In the genomic region with DNA sequence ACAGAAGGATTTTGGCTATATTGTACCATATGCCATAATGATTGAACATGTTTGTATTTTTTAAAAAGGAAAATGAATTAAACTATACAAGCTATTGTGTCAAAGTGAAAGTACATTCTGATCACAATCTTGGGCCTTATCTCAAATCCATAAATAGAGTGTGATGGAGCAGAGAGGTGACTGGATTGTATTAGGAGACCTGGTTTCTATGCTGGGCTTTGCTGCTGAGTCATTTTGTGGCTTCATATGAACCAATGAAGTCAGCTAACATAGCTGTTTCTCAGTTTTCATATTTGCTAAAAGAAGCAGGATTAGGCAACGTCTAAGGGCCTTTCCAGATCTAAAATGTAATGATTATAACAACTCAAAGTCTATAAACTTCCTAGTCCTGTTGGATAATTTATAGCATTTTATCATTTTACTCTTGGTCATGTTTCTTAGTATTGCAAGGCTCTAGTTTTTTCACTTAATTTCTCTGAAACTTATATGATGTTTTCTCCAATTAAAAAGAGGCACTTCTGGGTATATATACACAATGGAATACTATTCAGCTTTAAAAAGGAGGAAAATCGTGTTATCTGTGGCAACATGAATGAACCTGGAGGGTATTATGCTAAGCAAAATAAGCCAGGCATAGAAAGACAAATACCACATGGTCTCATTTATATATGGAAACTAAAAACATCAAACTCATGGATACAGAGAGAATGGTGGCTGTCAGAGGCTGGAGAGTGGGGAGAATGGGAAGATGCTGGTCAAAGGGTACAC, we compare ENCODE assay signal across 8 cellular contexts.
A peak's percentile ranks its signal among the peaks of the same experiment; 100 is the strongest.
DNase-seq lines count a peak whose midpoint lies in the region; ATAC-seq and TF ChIP-seq lines count a peak whose summit lies in the region.

No MANE protein-coding gene starts in this region.

- no peaks in the 10 kb centered on the region for H3K4me1 ChIP-seq in fibroblast of lung (ENCODE audit: control insufficient read depth, extremely low read depth, insufficient read depth, low read length)
- H3K4me1 ChIP-seq in transverse colon, result peaks cover 0 to 22% (median 6%) of the 10 kb centered on the region in 4 donors

- TF ChIP-seq EP300 in transverse colon (IDR thresholded peaks at IDR 0.05; ENCODE audit: low read depth), result no peak

- H3K4me3 ChIP-seq in fibroblast of lung (replicated peaks in 1 of 4; ENCODE audit: control extremely low read depth in 1 of 4, insufficient read depth in 1 of 4, low read depth in 3 of 4, low read length in 4 of 4), result no peak overlapping the region
- no peak overlapping the region for H3K4me3 ChIP-seq in transverse colon

- no peaks in the 10 kb centered on the region for H3K79me2 ChIP-seq in fibroblast of lung (ENCODE audit: control insufficient read depth, insufficient read depth, low read length)

- no peaks in the 10 kb centered on the region for H4K20me1 ChIP-seq in fibroblast of lung (ENCODE audit: control insufficient read depth, extremely low read depth, insufficient read depth, low read length)

- H3K4me1 Mint-ChIP-seq in osteocyte (ENCODE audit: unreplicated experiment), result peaks cover 4% of the 10 kb centered on the region

- H3K36me3 ChIP-seq in fibroblast of lung (ENCODE audit: control insufficient read depth, insufficient read depth, low read length) (no peaks in the 10 kb centered on the region), transverse colon (no peaks in the 10 kb centered on the region)

- intact Hi-C loops in transverse colon (cut with DNase I; ENCODE audit: low total_unique reads), result no loop called here

- no peak for TF ChIP-seq CTCF in AG09319 (IDR thresholded peaks at IDR 0.05; ENCODE audit: low read depth, low read length)
- TF ChIP-seq CTCF in fibroblast of lung (conservative IDR thresholded peaks at IDR 0.05 in 1 of 2, IDR thresholded peaks at IDR 0.05 in 1 of 2; ENCODE audit: low read depth in 1 of 2, low read length in 2 of 2), result no peak
- no peak for TF ChIP-seq CTCF in transverse colon (IDR thresholded peaks at IDR 0.05)
- TF ChIP-seq CTCF in osteocyte (IDR thresholded peaks at IDR 0.05), result no peak

- no peak overlapping the region for H3K4me3 Mint-ChIP-seq in osteocyte (ENCODE audit: unreplicated experiment)

- H3K27ac ChIP-seq in fibroblast of lung (ENCODE audit: insufficient read depth, low read length) (no peak overlapping the region), transverse colon (peak overlapping the region in 3 of 4 donors; percentile 7 to 52 (median 32))

- 47 to 50% methylated on average over 2 of the region's 2 CpGs for WGBS in transverse colon (ENCODE audit: low coverage in 1 of 2), 2 donors

- no peaks in the 10 kb centered on the region for H3K27me3 ChIP-seq in fibroblast of lung (ENCODE audit: control insufficient read depth, insufficient read depth, low read length)
- H3K27me3 ChIP-seq in transverse colon, result no peaks in the 10 kb centered on the region

- no peaks in the 10 kb centered on the region for H3K9me3 Mint-ChIP-seq in osteocyte (ENCODE audit: unreplicated experiment)

- no peaks in the 10 kb centered on the region for H3K36me3 Mint-ChIP-seq in osteocyte (ENCODE audit: unreplicated experiment)

- ATAC-seq in GM21447 (IDR thresholded peaks at IDR 0.05; ENCODE audit: unreplicated experiment), result peak; percentile 75

- in situ Hi-C loops in transverse colon (cut with MboI; ENCODE audit: low pct_ligation_motif_present in 1 of 4, low pct_unique_long_range_greater_than_20kb in 1 of 4, low sequenced_read_pairs in 3 of 4), result no loop called here

- no peak for TF ChIP-seq POLR2A in transverse colon (IDR thresholded peaks at IDR 0.05)

- H3K9ac ChIP-seq in fibroblast of lung (ENCODE audit: insufficient read depth, low read length), result no peak overlapping the region

- DNase-seq in AG09319 (ENCODE audit: extremely low read depth, low read depth), result peak; percentile 64
- DNase-seq in HuH-7 (ENCODE audit: low spot score), result peak; percentile 3
- DNase-seq in fibroblast of lung (ENCODE audit: low read depth in 2 of 2), result peak; percentile 89 to 94
- DNase-seq in transverse colon, result no peak
- no peak for DNase-seq in NK-92 (lab: John Stamatoyannopoulos, UW; ENCODE audit: unreplicated experiment)
- no peak for DNase-seq in osteocyte (ENCODE audit: extremely low spot score, unreplicated experiment)
- no peak for DNase-seq in stimulated activated CD8-positive, alpha-beta memory T cell treated with anti-CD3 and anti-CD28 coated beads, Interleukin-4, amount 100 ng/mL, for 48 hours

- peak overlapping the region; percentile 38 for H3K4me2 ChIP-seq in fibroblast of lung (ENCODE audit: extremely low read depth, insufficient read depth, low read length)

- no peak overlapping the region for H2AFZ ChIP-seq in fibroblast of lung (ENCODE audit: low read length)

- H3K9me3 ChIP-seq in fibroblast of lung (ENCODE audit: control insufficient read depth, insufficient read depth, low read depth, low read length), result no peaks in the 10 kb centered on the region
- no peaks in the 10 kb centered on the region for H3K9me3 ChIP-seq in transverse colon

- H3K27ac Mint-ChIP-seq in osteocyte (ENCODE audit: unreplicated experiment), result no peak overlapping the region

- no peaks in the 10 kb centered on the region for H3K27me3 Mint-ChIP-seq in osteocyte (ENCODE audit: unreplicated experiment)

Comparison
In these comparisons a context has a peak if more than half of its experiments do, and no peak if none do; other contexts are left out.
1. DNase-seq: peak in AG09319 (single experiment), HuH-7 (single experiment) and fibroblast of lung (2 of 2); none in transverse colon (single experiment), NK-92 (single experiment), osteocyte (single experiment) and stimulated activated CD8-positive, alpha-beta memory T cell treated with anti-CD3 and anti-CD28 coated beads, Interleukin-4, amount 100 ng/mL, for 48 hours (single experiment).